25 cellular contexts compared by ENCODE assay signal in genomic region chr9:70816891-70817290, GRCh38.
A peak's percentile ranks its signal among the peaks of the same experiment; 100 is the strongest.
DNase-seq lines count a peak whose midpoint lies in the region; ATAC-seq, FAIRE-seq and TF ChIP-seq lines count a peak whose summit lies in the region.
"Had no signal": no experiment of that assay in that cellular context is flagged by ENCODE, and none has a peak within 500 bp of the region (broad histone marks: within the 10 kb centered on the region; RNA-seq: fewer than 3 reads in every experiment).

No MANE protein-coding gene starts in this region.

- no peak for TF ChIP-seq CTCF in astrocyte (IDR thresholded peaks at IDR 0.05; ENCODE audit: insufficient read depth, low read depth, low read length)

- H3K27me3 Mint-ChIP-seq in astrocyte (ENCODE audit: low read depth, unreplicated experiment), result no peaks in the 10 kb centered on the region
- H3K27me3 Mint-ChIP-seq: B cell; CD4-positive, alpha-beta T cell had no signal

- no peak overlapping the region for H3K4me3 Mint-ChIP-seq in astrocyte (ENCODE audit: unreplicated experiment)
- H3K4me3 Mint-ChIP-seq: B cell; CD4-positive, alpha-beta T cell; CD8-positive, alpha-beta memory T cell; H9 had no signal

- H3K4me3 ChIP-seq in astrocyte (ENCODE audit: insufficient read depth, low read depth, low read length), result no peak overlapping the region
- H3K4me3 ChIP-seq: BLaER1, GM23248 had no signal

- H3K4me1 ChIP-seq in astrocyte (ENCODE audit: insufficient read depth, low read length), result no peaks in the 10 kb centered on the region
- H3K4me1 ChIP-seq: BLaER1 had no signal

- ATAC-seq in HG02571 (IDR thresholded peaks at IDR 0.05; ENCODE audit: unreplicated experiment), result no peak
- ATAC-seq: HCT116 had no signal

- intact Hi-C loops in head of caudate nucleus (cut with DNase I), result no loop called here

- DNase-seq in NCI-H82 (lab: John Stamatoyannopoulos, UW), result peak; percentile 7
- no peak for DNase-seq in NCI-H82 treated with DMSO at 0.1 percent for 48 hours (lab: John Stamatoyannopoulos, UW; ENCODE audit: unreplicated experiment)
- no peak for DNase-seq in astrocyte (ENCODE audit: low read depth)
- DNase-seq in cerebellum (ENCODE audit: low spot score), result peak; percentile 26
- no peak for DNase-seq in NCI-H1436 treated with DMSO at 0.1 percent for 48 hours (lab: John Stamatoyannopoulos, UW)
- no peak for DNase-seq in head of caudate nucleus
- DNase-seq in CD1c-positive myeloid dendritic cell (ENCODE audit: extremely low spot score), result no peak
- DNase-seq: CD4-positive, alpha-beta T cell; CD8-positive, alpha-beta memory T cell; DMS 273 treated with DMSO at 0.1 percent for 48 hours; DMS79; EL; GF-D8; GM23248; H9 had no signal

- no peaks in the 10 kb centered on the region for H3K36me3 Mint-ChIP-seq in astrocyte (ENCODE audit: low read depth, unreplicated experiment)
- H3K36me3 Mint-ChIP-seq: CD8-positive, alpha-beta memory T cell had no signal

- no peaks in the 10 kb centered on the region for H3K9me3 ChIP-seq in astrocyte (ENCODE audit: insufficient read depth, low read depth, low read length)
- H3K9me3 ChIP-seq: BLaER1 had no signal

- H3K9me3 Mint-ChIP-seq in astrocyte (ENCODE audit: unreplicated experiment), result no peaks in the 10 kb centered on the region
- H3K9me3 Mint-ChIP-seq: CD4-positive, alpha-beta T cell; H9 had no signal

- H3K27me3 ChIP-seq in astrocyte (ENCODE audit: insufficient read depth, low read length), result no peaks in the 10 kb centered on the region
- H3K27me3 ChIP-seq: BLaER1 had no signal

- H3K4me2 ChIP-seq in astrocyte (ENCODE audit: low read length), result no peak overlapping the region
- H3K4me2 ChIP-seq: BLaER1 had no signal

- no peak overlapping the region for H3K27ac ChIP-seq in astrocyte (ENCODE audit: low read depth, low read length)
- H3K27ac ChIP-seq: 22Rv1, BLaER1, C4-2B, GM23248 had no signal

- H3K79me2 ChIP-seq in astrocyte (ENCODE audit: insufficient read depth, low read length), result no peaks in the 10 kb centered on the region

- no peaks in the 10 kb centered on the region for H4K20me1 ChIP-seq in astrocyte (ENCODE audit: insufficient read depth, low read length)
- H4K20me1 ChIP-seq: BLaER1 had no signal

- no peaks in the 10 kb centered on the region for H3K36me3 ChIP-seq in astrocyte (ENCODE audit: insufficient read depth, low read length)
- H3K36me3 ChIP-seq: BLaER1 had no signal

- FAIRE-seq in astrocyte (lab: Jason Lieb, UNC), result no peak
- FAIRE-seq: A204.1, D721Med, GM12891, GM19239 had no signal

- peak overlapping the region; percentile 29 for H2AFZ ChIP-seq in astrocyte (ENCODE audit: low read depth, low read length)
- H2AFZ ChIP-seq: GM23248 had no signal

- peaks cover 1% of the 10 kb centered on the region for H3K4me1 Mint-ChIP-seq in astrocyte (ENCODE audit: low read depth, unreplicated experiment)
- H3K4me1 Mint-ChIP-seq: B cell; CD8-positive, alpha-beta memory T cell had no signal

- no peak overlapping the region for H3K27ac Mint-ChIP-seq in astrocyte (ENCODE audit: unreplicated experiment)
- H3K27ac Mint-ChIP-seq: B cell; CD4-positive, alpha-beta T cell; CD8-positive, alpha-beta memory T cell had no signal

- no peak overlapping the region for H3K9ac ChIP-seq in astrocyte (ENCODE audit: low read length)
- H3K9ac ChIP-seq: BLaER1, GM23248 had no signal

Comparison
In these comparisons a context has a peak if more than half of its experiments do, and no peak if none do; other contexts are left out.
1. DNase-seq: peak in NCI-H82 (single experiment) and cerebellum (single experiment); none in NCI-H82 treated with DMSO at 0.1 percent for 48 hours (single experiment), astrocyte (single experiment), NCI-H1436 treated with DMSO at 0.1 percent for 48 hours (single experiment), head of caudate nucleus (0 of 42) and CD1c-positive myeloid dendritic cell (single experiment).